1 cellular context compared by ENCODE assay signal in the genomic region with DNA sequence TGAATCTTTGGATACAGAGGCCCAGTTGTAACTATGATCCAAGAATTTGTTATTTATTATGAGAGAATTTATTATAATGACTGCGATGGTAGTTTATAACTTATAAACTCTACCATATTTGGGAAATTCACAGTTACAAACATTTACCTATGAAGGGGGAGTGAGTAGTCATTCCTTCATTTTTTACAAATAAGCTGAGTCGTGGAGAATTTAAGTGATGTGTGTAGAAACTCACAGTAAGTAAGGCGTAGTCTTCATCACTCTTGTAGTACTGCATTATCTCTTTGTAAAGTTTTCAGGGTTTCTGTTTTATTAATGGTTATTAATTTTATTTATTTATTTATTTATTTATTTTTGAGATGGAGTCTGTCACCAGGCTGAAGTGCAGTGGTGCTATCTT.
A peak's percentile ranks its signal among the peaks of the same experiment; 100 is the strongest.
TF ChIP-seq lines count a peak whose summit lies in the region.

No MANE protein-coding gene starts in this region.

TF ChIP-seq in IMR-90, 13 proteins besides CTCF, POLR2A, EP300 and RAD21:
- TF ChIP-seq MAZ (IDR thresholded peaks at IDR 0.05; ENCODE audit: borderline replicate concordance, low read depth, low read length) = no peak
- no peak for TF ChIP-seq MXI1 (IDR thresholded peaks at IDR 0.05; ENCODE audit: borderline replicate concordance, low read depth, low read length)
- TF ChIP-seq, protein P1, sequence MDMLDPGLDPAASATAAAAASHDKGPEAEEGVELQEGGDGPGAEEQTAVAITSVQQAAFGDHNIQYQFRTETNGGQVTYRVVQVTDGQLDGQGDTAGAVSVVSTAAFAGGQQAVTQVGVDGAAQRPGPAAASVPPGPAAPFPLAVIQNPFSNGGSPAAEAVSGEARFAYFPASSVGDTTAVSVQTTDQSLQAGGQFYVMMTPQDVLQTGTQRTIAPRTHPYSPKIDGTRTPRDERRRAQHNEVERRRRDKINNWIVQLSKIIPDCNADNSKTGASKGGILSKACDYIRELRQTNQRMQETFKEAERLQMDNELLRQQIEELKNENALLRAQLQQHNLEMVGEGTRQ (IDR thresholded peaks at IDR 0.05; ENCODE audit: low read depth, low read length) = no peak
- peak; percentile 74 for TF ChIP-seq MAFK (IDR thresholded peaks at IDR 0.05; ENCODE audit: low read depth, low read length)
- no peak for TF ChIP-seq NFE2L2 (IDR thresholded peaks at IDR 0.05; ENCODE audit: low read depth, low read length)
